12 cellular contexts compared by ENCODE assay signal in genomic region chr7:134767567-134768168, GRCh38. TPM values are rescaled to one million over a fixed set of nuclear protein-coding genes. Genes with fewer than 3 reads are reported as not detected.
DNase-seq lines count a peak whose midpoint lies in the region; ATAC-seq and TF ChIP-seq lines count a peak whose summit lies in the region.
"Had no signal": no experiment of that assay in that cellular context is flagged by ENCODE, and none has a peak within 500 bp of the region (broad histone marks: within the 10 kb centered on the region; RNA-seq: fewer than 3 reads in every experiment).

No MANE protein-coding gene starts in this region.

- POLR2A ChIA-PET in CD8-positive, alpha-beta T cell (lab: Charles Lee), result no interaction called here

- no peak overlapping the region for H3K27ac Mint-ChIP-seq in CD8-positive, alpha-beta T cell

- H3K4me3 Mint-ChIP-seq in CD8-positive, alpha-beta T cell, result no peak overlapping the region

- no peak for TF ChIP-seq CTCF in suprapubic skin (IDR thresholded peaks at IDR 0.05)
- no peak for TF ChIP-seq CTCF in CD8-positive, alpha-beta T cell (IDR thresholded peaks at IDR 0.05)

- H3K27ac ChIP-seq in suprapubic skin, result peak overlapping the region; percentile 65
- H3K27ac ChIP-seq in CD8-positive, alpha-beta T cell (ENCODE audit: low read depth, low read length), result no peak overlapping the region

- ATAC-seq in GM19438 (IDR thresholded peaks at IDR 0.05; ENCODE audit: low read depth, unreplicated experiment) (peak; percentile 50), HG03378 (IDR thresholded peaks at IDR 0.05; ENCODE audit: unreplicated experiment) (peak; percentile 30), left cardiac atrium (peak; percentile 45 to 69), HG03571 (IDR thresholded peaks at IDR 0.05; ENCODE audit: unreplicated experiment) (no peak)
- ATAC-seq in CD8-positive, alpha-beta T cell, result no peak

- no peak for TF ChIP-seq EP300 in suprapubic skin (IDR thresholded peaks at IDR 0.05)

- no peaks in the 10 kb centered on the region for H3K27me3 Mint-ChIP-seq in CD8-positive, alpha-beta T cell (ENCODE audit: low read depth)

- H3K9me3 ChIP-seq in suprapubic skin, result no peaks in the 10 kb centered on the region
- no peaks in the 10 kb centered on the region for H3K9me3 ChIP-seq in CD8-positive, alpha-beta T cell (ENCODE audit: low read length)

- H3K4me3 ChIP-seq in suprapubic skin, result no peak overlapping the region
- H3K4me3 ChIP-seq in CD8-positive, alpha-beta T cell (ENCODE audit: low read depth, low read length), result no peak overlapping the region

- no peak for TF ChIP-seq POLR2A in suprapubic skin (IDR thresholded peaks at IDR 0.05)

- H3K27me3 ChIP-seq in suprapubic skin, result no peaks in the 10 kb centered on the region
- no peaks in the 10 kb centered on the region for H3K27me3 ChIP-seq in CD8-positive, alpha-beta T cell (ENCODE audit: insufficient read depth, low read length)

- intact Hi-C loops in left cardiac atrium (cut with DNase I), result no loop called here
- intact Hi-C loops in CD8-positive, alpha-beta T cell (cut with DNase I, micrococcal nuclease), result no loop called here

- peaks cover 3% of the 10 kb centered on the region for H3K4me1 ChIP-seq in suprapubic skin
- H3K4me1 ChIP-seq in CD8-positive, alpha-beta T cell (ENCODE audit: insufficient read depth, low read length), result no peaks in the 10 kb centered on the region

- DNase-seq in left cardiac atrium (no peak), suprapubic skin (ENCODE audit: low spot score in 2 of 2) (no peak), cerebellum (ENCODE audit: low spot score) (no peak), NCI-H446 (lab: John Stamatoyannopoulos, UW) (no peak)
- no peak for DNase-seq in CD8-positive, alpha-beta T cell
- DNase-seq: activated T-cell treated with anti-CD3 and anti-CD28 coated beads for 4 hours, NCI-H2029, OCI-M1, posterior cingulate gyrus had no signal

- H3K9me3 Mint-ChIP-seq in CD8-positive, alpha-beta T cell, result no peaks in the 10 kb centered on the region

- H3K36me3 ChIP-seq in suprapubic skin, result no peaks in the 10 kb centered on the region
- no peaks in the 10 kb centered on the region for H3K36me3 ChIP-seq in CD8-positive, alpha-beta T cell (ENCODE audit: insufficient read depth, low read length)

- H3K36me3 Mint-ChIP-seq in CD8-positive, alpha-beta T cell, result no peaks in the 10 kb centered on the region

- 60% methylated on average over 5 of the region's 5 CpGs for WGBS in suprapubic skin

- CTCF ChIA-PET in CD8-positive, alpha-beta T cell (lab: Charles Lee), result interaction anchor here (1.3 to 1.8 kb wide), 2 partner anchors 11 to 19 kb away, joined by 3 to 4 read pairs; no protein-coding TSS in a partner anchor

- no peaks in the 10 kb centered on the region for H3K4me1 Mint-ChIP-seq in CD8-positive, alpha-beta T cell (ENCODE audit: low read depth)

RNA-seq across cellular contexts. Expression of gene CALD1, which starts 11.8 kb away (rescaled TPM):
- total RNA-seq in left cardiac atrium (100 to 1,000 TPM; 181 to 194 TPM), suprapubic skin (100 to 1,000 TPM in 1 of 4 donors, 10 to 100 TPM in 3; 53.6 to 116 (median 83.2) TPM), cerebellum (41.8 TPM)
- not detected for total RNA-seq in CD8-positive, alpha-beta T cell

Comparison
In these comparisons a context has a peak if more than half of its experiments do, and no peak if none do; other contexts are left out.
1. ATAC-seq: peak in GM19438 (single experiment), HG03378 (single experiment) and left cardiac atrium (2 of 2); none in CD8-positive, alpha-beta T cell (single experiment) and HG03571 (single experiment).
2. RNA of gene CALD1, which starts 11.8 kb away (total RNA-seq): 181 to 194 TPM in left cardiac atrium, 53.6 to 116 TPM in suprapubic skin and 41.8 TPM in cerebellum (single experiment); not detected in CD8-positive, alpha-beta T cell; every median in the first group is over 10 times any median in the second.